Comparison of ENCODE assay signal across 8 cellular contexts in genomic region chr4:169611991-169612868, GRCh38.
DNase-seq lines count a peak whose midpoint lies in the region; ATAC-seq and TF ChIP-seq lines count a peak whose summit lies in the region.

Gene NEK1 (minus strand): TSS chr4:169612583. CDS start chr4:169602630, 9,953 bp downstream.

- H3K27ac ChIP-seq in mucosa of rectum (ENCODE audit: low read depth in 2 of 2, low read length in 2 of 2), result peak within 1 kb of the TSS; percentile 96 to 98

- H3K27me3 ChIP-seq in mucosa of rectum (ENCODE audit: control insufficient read depth in 2 of 2, insufficient read depth in 2 of 2, low read length in 2 of 2), result no peaks in the 10 kb centered on the region

- peak within 1 kb of the TSS; percentile 88 to 90 for H3K4me3 ChIP-seq in mucosa of rectum (ENCODE audit: low read length in 2 of 2)

- H3K36me3 ChIP-seq in mucosa of rectum (ENCODE audit: control insufficient read depth in 2 of 2, insufficient read depth in 2 of 2, low read length in 2 of 2), result no peaks in the 10 kb centered on the region

- TF ChIP-seq EP300 in Ishikawa (IDR thresholded peaks at IDR 0.05; ENCODE audit: borderline replicate concordance), result 0 out of 2 replicates have a peak, but pooled peaks have one; percentile 17

- TF ChIP-seq POLR2A in erythroblast (IDR thresholded peaks at IDR 0.05; ENCODE audit: low read length), result peak; percentile 97

- TF ChIP-seq RAD21 in Ishikawa (IDR thresholded peaks at IDR 0.05; ENCODE audit: low read depth), result no peak

- no peaks in the 10 kb centered on the region for H3K9me3 ChIP-seq in mucosa of rectum (ENCODE audit: control insufficient read depth in 2 of 2, low read length in 2 of 2)

- peak within 1 kb of the TSS; percentile 95 to 96 for H3K9ac ChIP-seq in mucosa of rectum (ENCODE audit: low read depth in 1 of 2, low read length in 2 of 2)

- DNase-seq in DMS 273 treated with DMSO at 0.1 percent for 48 hours (lab: John Stamatoyannopoulos, UW) (peak; percentile 77), OCI-M2 (lab: John Stamatoyannopoulos, UW; ENCODE audit: unreplicated experiment) (peak; percentile 62), activated T-cell treated with anti-CD3 and anti-CD28 coated beads for 4 hours (peak; percentile 84), erythroblast (lab: John Stamatoyannopoulos, UW) (peak; percentile 93 to 95)
- peak; percentile 90 for DNase-seq in stimulated activated CD8-positive, alpha-beta memory T cell treated with anti-CD3 and anti-CD28 coated beads, Interleukin-4, amount 100 ng/mL, for 48 hours

- peak; percentile 96 for ATAC-seq in GM21576 (IDR thresholded peaks at IDR 0.05; ENCODE audit: unreplicated experiment)

- peaks cover 4 to 22% of the 10 kb centered on the region in 2 donors for H3K4me1 ChIP-seq in mucosa of rectum (ENCODE audit: control insufficient read depth in 2 of 2, insufficient read depth in 2 of 2, low read length in 2 of 2)

TF ChIP-seq in Ishikawa, 13 proteins besides CTCF, POLR2A, EP300 and RAD21:
- TF ChIP-seq CEBPB (IDR thresholded peaks at IDR 0.05) (no peak), YY1 (IDR thresholded peaks at IDR 0.05; ENCODE audit: low read depth) (peak; percentile 59), TAF1 (IDR thresholded peaks at IDR 0.05; ENCODE audit: low read depth) (peak; percentile 80), TCF12 (IDR thresholded peaks at IDR 0.05; ENCODE audit: low read depth) (peak; percentile 25; the same call in 1 of the 2 replicates), ZBTB7A (IDR thresholded peaks at IDR 0.05; ENCODE audit: low read depth) (no peak), MAX (IDR thresholded peaks at IDR 0.05) (peak; percentile 89), REST (IDR thresholded peaks at IDR 0.05; ENCODE audit: low read depth) (no peak), USF1 (IDR thresholded peaks at IDR 0.05) (0 out of 2 replicates have a peak, but pooled peaks have one; percentile 37), EGR1 (IDR thresholded peaks at IDR 0.05) (no peak), NFIC (IDR thresholded peaks at IDR 0.05) (no peak), TEAD4 (IDR thresholded peaks at IDR 0.05) (no peak; the same call in 1 of the 2 replicates), CREB1 (IDR thresholded peaks at IDR 0.05; ENCODE audit: low read depth) (peak; percentile 93), FOXM1 (IDR thresholded peaks at IDR 0.05; ENCODE audit: borderline replicate concordance, low read depth) (no peak)

Comparison
In these comparisons a context has a peak if more than half of its experiments do, and no peak if none do; other contexts are left out.
1. Peak in every context shown above with its lines: DNase-seq, ATAC-seq, H3K4me3 ChIP-seq and H3K27ac ChIP-seq.